Comparison of ENCODE assay signal across 24 cellular contexts in genomic region chr17:17847726-17848125, GRCh38. TPM values are rescaled to one million over a fixed set of nuclear protein-coding genes. Genes with fewer than 3 reads are reported as not detected.
DNase-seq lines count a peak whose midpoint lies in the region; ATAC-seq and TF ChIP-seq lines count a peak whose summit lies in the region.
"Had no signal": no experiment of that assay in that cellular context is flagged by ENCODE, and none has a peak within 500 bp of the region (broad histone marks: within the 10 kb centered on the region; RNA-seq: fewer than 3 reads in every experiment).

No MANE protein-coding gene starts in this region.

- no peaks in the 10 kb centered on the region for H4K20me1 ChIP-seq in neural progenitor cell (ENCODE audit: low read depth)

- H3K4me3 Mint-ChIP-seq in activated naive CD8-positive, alpha-beta T cell treated with anti-CD3 and anti-CD28 coated beads for 36 hours = no peak overlapping the region
- no peak overlapping the region for H3K4me3 Mint-ChIP-seq in neural progenitor cell
- H3K4me3 Mint-ChIP-seq: brain, HFFc6, memory B cell, naive B cell had no signal

- no peaks in the 10 kb centered on the region for H3K27me3 Mint-ChIP-seq in activated naive CD8-positive, alpha-beta T cell treated with anti-CD3 and anti-CD28 coated beads for 36 hours
- H3K27me3 Mint-ChIP-seq in neural progenitor cell (ENCODE audit: insufficient read depth, low read depth) = peaks cover 3% of the 10 kb centered on the region
- H3K27me3 Mint-ChIP-seq: brain, IgD-negative memory B cell, memory B cell, naive B cell, progenitor cell of endocrine pancreas had no signal

- peaks cover 17% of the 10 kb centered on the region for H3K36me3 ChIP-seq in right atrium auricular region
- H3K36me3 ChIP-seq in neural progenitor cell = no peaks in the 10 kb centered on the region
- peaks cover 0 to 8% of the 10 kb centered on the region in 2 donors for H3K36me3 ChIP-seq in vagina
- H3K36me3 ChIP-seq: MG63 had no signal

- peak overlapping the region; percentile 2 for H3K4me2 ChIP-seq in neural progenitor cell
- H3K4me2 ChIP-seq: hepatocyte had no signal

- TF ChIP-seq CTCF in right atrium auricular region (IDR thresholded peaks at IDR 0.05) (no peak), neural progenitor cell (IDR thresholded peaks at IDR 0.05) (no peak), vagina (IDR thresholded peaks at IDR 0.05) (no peak)

- ATAC-seq in right cardiac atrium (no peak), HG02588 (IDR thresholded peaks at IDR 0.05; ENCODE audit: unreplicated experiment) (no peak)

- H3K4me1 Mint-ChIP-seq in activated naive CD8-positive, alpha-beta T cell treated with anti-CD3 and anti-CD28 coated beads for 36 hours = peaks cover 57% of the 10 kb centered on the region
- peaks cover 60% of the 10 kb centered on the region for H3K4me1 Mint-ChIP-seq in neural progenitor cell

- no peak overlapping the region for H3K27ac ChIP-seq in right cardiac atrium (ENCODE audit: low read length)
- H3K27ac ChIP-seq in right atrium auricular region = peak overlapping the region in 1 of 2 donors; percentile 15
- no peak overlapping the region for H3K27ac ChIP-seq in neural progenitor cell
- H3K27ac ChIP-seq in vagina = peak overlapping the region; percentile 85
- H3K27ac ChIP-seq: hepatocyte, HL-60 had no signal

- no peaks in the 10 kb centered on the region for H3K79me2 ChIP-seq in neural progenitor cell (ENCODE audit: low read depth)
- H3K79me2 ChIP-seq: hepatocyte had no signal

- peak in 2 of 3 donors; percentile 5 to 46 for DNase-seq in right cardiac atrium
- DNase-seq in right atrium auricular region (ENCODE audit: low spot score) = no peak
- no peak for DNase-seq in activated naive CD8-positive, alpha-beta T cell treated with anti-CD3 and anti-CD28 coated beads for 36 hours
- DNase-seq in neural progenitor cell (ENCODE audit: low spot score) = no peak
- DNase-seq in vagina (ENCODE audit: extremely low spot score in 2 of 2) = no peak
- DNase-seq in GOT3 (lab: John Stamatoyannopoulos, UW) = no peak
- DNase-seq in islet precursor cell = no peak
- DNase-seq: activated CD4-positive, CD25-positive, alpha-beta regulatory T cell treated with anti-CD3 and anti-CD28 coated beads, Interleukin-2, amount 50 U/mL, for 72 hours; activated naive CD4-positive, alpha-beta T cell; cortex of kidney; HFFc6; MG63; naive B cell; NCI-H146; NCI-H2227 treated with DMSO at 0.1 percent for 48 hours; small intestine; stimulated activated CD4-positive, alpha-beta T cell treated with anti-CD3 and anti-CD28 coated beads, Interleukin-2, amount 100 ng/mL, for 48 hours had no signal

- H3K36me3 Mint-ChIP-seq in activated naive CD8-positive, alpha-beta T cell treated with anti-CD3 and anti-CD28 coated beads for 36 hours = peaks cover 8% of the 10 kb centered on the region
- no peaks in the 10 kb centered on the region for H3K36me3 Mint-ChIP-seq in neural progenitor cell
- H3K36me3 Mint-ChIP-seq: brain, memory B cell, naive B cell had no signal

- peaks cover 8% of the 10 kb centered on the region for H3F3A ChIP-seq in neural progenitor cell (ENCODE audit: low read depth)

- H3K27me3 ChIP-seq in right cardiac atrium (ENCODE audit: control insufficient read depth, insufficient read depth) (no peaks in the 10 kb centered on the region), right atrium auricular region (no peaks in the 10 kb centered on the region), neural progenitor cell (no peaks in the 10 kb centered on the region), vagina (no peaks in the 10 kb centered on the region)
- H3K27me3 ChIP-seq: hepatocyte, MG63 had no signal

- no peaks in the 10 kb centered on the region for H3K9me3 Mint-ChIP-seq in activated naive CD8-positive, alpha-beta T cell treated with anti-CD3 and anti-CD28 coated beads for 36 hours
- no peaks in the 10 kb centered on the region for H3K9me3 Mint-ChIP-seq in neural progenitor cell
- H3K9me3 Mint-ChIP-seq: brain, HFFc6, IgD-negative memory B cell, memory B cell, naive B cell had no signal

- H2AFZ ChIP-seq in neural progenitor cell (replicated peaks) = no peak overlapping the region
- H2AFZ ChIP-seq: hepatocyte had no signal

- H3K4me3 ChIP-seq in right cardiac atrium (ENCODE audit: low read length) = no peak overlapping the region
- no peak overlapping the region for H3K4me3 ChIP-seq in right atrium auricular region
- H3K4me3 ChIP-seq in neural progenitor cell = no peak overlapping the region
- H3K4me3 ChIP-seq in vagina = no peak overlapping the region
- H3K4me3 ChIP-seq: hepatocyte, MG63 had no signal

- intact Hi-C loops in right cardiac atrium (cut with DNase I) = loop anchor here in 1 of 4 donors (10.0 kb wide), 1 partner anchor 163 kb away; the partner anchor contains the start of gene RAI1
- intact Hi-C loops in vagina (cut with DNase I) = no loop called here

- 93% methylated on average over 5 of the region's 5 CpGs for WGBS in right cardiac atrium

- H3K9ac ChIP-seq in neural progenitor cell = no peak overlapping the region

- peak overlapping the region; percentile 97 for H3K27ac Mint-ChIP-seq in activated naive CD8-positive, alpha-beta T cell treated with anti-CD3 and anti-CD28 coated beads for 36 hours
- H3K27ac Mint-ChIP-seq in neural progenitor cell = no peak overlapping the region
- H3K27ac Mint-ChIP-seq: HFFc6, IgD-negative memory B cell, memory B cell, progenitor cell of endocrine pancreas had no signal

- H3K4me1 ChIP-seq in right cardiac atrium (ENCODE audit: control insufficient read depth, insufficient read depth, low read length) (peaks cover 17% of the 10 kb centered on the region), right atrium auricular region (peaks cover 0 to 45% of the 10 kb centered on the region in 2 donors), neural progenitor cell (peaks cover 55% of the 10 kb centered on the region), vagina (peaks cover 32% of the 10 kb centered on the region)

- H3K9me3 ChIP-seq in right cardiac atrium (ENCODE audit: control insufficient read depth, low read length) (no peaks in the 10 kb centered on the region), right atrium auricular region (no peaks in the 10 kb centered on the region), neural progenitor cell (ENCODE audit: low read depth) (no peaks in the 10 kb centered on the region), vagina (no peaks in the 10 kb centered on the region)
- H3K9me3 ChIP-seq: MG63 had no signal

- no peak for TF ChIP-seq POLR2A in vagina (IDR thresholded peaks at IDR 0.05)

RNA-seq across cellular contexts. Expression of gene SREBF1, which starts 10.9 kb away (rescaled TPM):
- 10 to 100 TPM; 28.7 to 41.6 (median 36.2) TPM for total RNA-seq in right cardiac atrium
- polyA plus RNA-seq in right cardiac atrium = 45.7 TPM
- 10 to 100 TPM; 17.0 to 29.8 TPM for total RNA-seq in right atrium auricular region
- total RNA-seq in activated naive CD8-positive, alpha-beta T cell treated with anti-CD3 and anti-CD28 coated beads for 36 hours = 100 to 1,000 TPM; 123 to 131 TPM
- total RNA-seq in neural progenitor cell (ENCODE audit: low replicate concordance) = 12.7 and 41.0 TPM in 2 replicates
- 84.0 TPM for total RNA-seq in vagina

Comparison
In these comparisons a context has a peak if more than half of its experiments do, and no peak if none do; other contexts are left out.
1. DNase-seq: peak in right cardiac atrium (2 of 3); none in right atrium auricular region (single experiment), activated naive CD8-positive, alpha-beta T cell treated with anti-CD3 and anti-CD28 coated beads for 36 hours (single experiment), neural progenitor cell (single experiment), vagina (0 of 2), GOT3 (single experiment) and islet precursor cell (single experiment).